In the genomic region with DNA sequence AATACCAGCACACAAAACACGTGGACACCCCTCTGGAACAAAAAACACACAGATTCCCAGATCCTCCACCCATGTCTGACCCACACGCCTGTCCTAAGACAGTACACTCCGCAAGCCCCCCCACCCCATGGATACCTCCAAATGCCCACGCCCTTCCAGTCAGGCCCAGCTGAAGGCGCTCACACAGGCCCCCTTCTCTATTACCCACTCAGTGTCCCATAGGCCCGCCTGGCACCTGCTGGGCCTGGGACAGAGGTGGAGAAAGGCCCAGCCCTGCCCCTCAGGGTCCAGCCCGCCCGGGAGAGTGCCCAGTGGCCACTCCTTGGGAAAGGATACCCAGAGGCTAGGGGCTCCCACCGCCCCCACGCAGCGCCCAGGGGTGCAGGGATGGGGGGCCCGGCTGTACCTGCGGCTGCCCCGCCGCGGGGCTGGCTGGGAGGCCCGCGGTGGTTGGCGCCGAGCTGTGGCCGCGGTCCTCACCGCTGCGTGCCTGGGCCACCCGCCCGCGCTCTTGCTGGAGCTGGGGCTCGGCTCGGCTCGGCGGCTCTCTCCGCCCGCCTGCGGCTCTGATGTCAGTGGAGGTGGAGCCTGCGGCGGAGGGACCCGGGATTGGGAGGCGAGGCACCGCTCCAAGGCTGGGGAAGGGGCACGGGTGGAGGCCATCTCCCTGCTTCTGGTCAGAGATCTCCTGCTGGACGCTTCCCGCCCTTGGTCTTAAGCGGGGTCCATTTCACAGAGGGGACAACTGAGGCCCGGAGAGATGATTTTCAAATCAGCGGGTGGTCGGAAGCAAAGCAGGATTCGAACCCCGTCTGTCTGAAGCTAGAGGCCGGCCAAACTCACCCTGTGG, we compare ENCODE assay signal across 8 cellular contexts. TPM values are rescaled to one million over a fixed set of nuclear protein-coding genes. Genes with fewer than 3 reads are reported as not detected.
DNase-seq lines count a peak whose midpoint lies in the region; ATAC-seq and TF ChIP-seq lines count a peak whose summit lies in the region.

A gene (minus strand): TSS at position 522 of the 850 bp plus-strand sequence. CDS start 2,198 bp downstream, outside the sequence.

- peak; percentile 98 for ATAC-seq in activated T-cell treated with anti-CD3 and anti-CD28 coated beads, Interleukin-2, amount 50 U/mL, for 72 hours (replicated peaks in 1 of 2)
- ATAC-seq in esophagus mucosa (peak; percentile 87), mucosa of descending colon (peak; percentile 96), GM18519 (IDR thresholded peaks at IDR 0.05; ENCODE audit: low FRiP score, unreplicated experiment) (no peak)

- peak within 1 kb of the TSS; percentile 78 to 88 for H3K4me3 Mint-ChIP-seq in activated T-cell treated with anti-CD3 and anti-CD28 coated beads, Interleukin-2, amount 50 U/mL, for 72 hours

- H3K9me3 ChIP-seq in HEK293 (ENCODE audit: control insufficient read depth, insufficient read depth, low read depth, low read length) (no peaks in the 10 kb centered on the region), mucosa of descending colon (no peaks in the 10 kb centered on the region)

- intact Hi-C loops in mucosa of descending colon (cut with DNase I, micrococcal nuclease), result no loop called here

- H3K4me1 Mint-ChIP-seq in activated T-cell treated with anti-CD3 and anti-CD28 coated beads, Interleukin-2, amount 50 U/mL, for 72 hours (ENCODE audit: low read depth), result peaks cover 49% of the 10 kb centered on the region

- POLR2A ChIA-PET in HEK293 (lab: Yijun Ruan, JAX), result interaction anchor here (0.5 to 2.6 kb wide), 11 partner anchors 9 to 383 kb away, joined by 3 to 18 read pairs (median 4); a partner anchor contains a TSS

- H3K27me3 Mint-ChIP-seq in activated T-cell treated with anti-CD3 and anti-CD28 coated beads, Interleukin-2, amount 50 U/mL, for 72 hours (ENCODE audit: low read depth), result no peaks in the 10 kb centered on the region

- H3K27ac Mint-ChIP-seq in activated T-cell treated with anti-CD3 and anti-CD28 coated beads, Interleukin-2, amount 50 U/mL, for 72 hours, result peak within 1 kb of the TSS; percentile 30

- peaks cover 0 to 24% of the 10 kb centered on the region in 2 experiments; a peak in 1 of 3 replicates for H3K36me3 ChIP-seq in HEK293 (ENCODE audit: control insufficient read depth in 2 of 2, insufficient read depth in 1 of 2, low read length in 2 of 2)
- peaks cover 3% of the 10 kb centered on the region for H3K36me3 ChIP-seq in mucosa of descending colon (ENCODE audit: low read depth)

- H3K4me3 ChIP-seq in HEK293 (ENCODE audit: low read depth, low read length) (peak within 1 kb of the TSS; percentile 67), mucosa of descending colon (peak within 1 kb of the TSS; percentile 34)

- H3K27ac ChIP-seq in HEK293 (ENCODE audit: extremely low read depth, low read depth, low read length), result peak within 1 kb of the TSS; percentile 76; the same call in 1 of the 2 replicates

- TF ChIP-seq CTCF in HEK293 (tag by site-specific recombination; IDR thresholded peaks at IDR 0.05) (no peak), mucosa of descending colon (IDR thresholded peaks at IDR 0.05) (no peak)

- CTCF ChIA-PET in HEK293 (lab: Yijun Ruan, JAX), result interaction anchor here (0.6 to 0.7 kb wide), 2 partner anchors 9 to 43 kb away, joined by 3 to 4 read pairs; no protein-coding TSS in a partner anchor

- peaks cover 4 to 8% of the 10 kb centered on the region in 2 donors for H3K36me3 Mint-ChIP-seq in activated T-cell treated with anti-CD3 and anti-CD28 coated beads, Interleukin-2, amount 50 U/mL, for 72 hours (ENCODE audit: insufficient read depth in 2 of 2)

- H3K9me3 Mint-ChIP-seq in activated T-cell treated with anti-CD3 and anti-CD28 coated beads, Interleukin-2, amount 50 U/mL, for 72 hours, result no peaks in the 10 kb centered on the region

- peak; percentile 1 for DNase-seq in DMS53 treated with DMSO at 0.1 percent for 48 hours (lab: John Stamatoyannopoulos, UW; ENCODE audit: unreplicated experiment)
- peak; percentile 52 for DNase-seq in NCI-H774 (lab: John Stamatoyannopoulos, UW)
- DNase-seq in activated T-cell treated with anti-CD3 and anti-CD28 coated beads, Interleukin-2, amount 50 U/mL, for 72 hours, result peak; percentile 80 to 87
- DNase-seq in mucosa of descending colon, result peak; percentile 82 to 88 (median 84)
- peak in 5 of 6 experiments; percentile 4 to 39 (median 23) for DNase-seq in stimulated activated naive CD4-positive, alpha-beta T cell (lab: John Stamatoyannopoulos, UW)

- H3K4me1 ChIP-seq in HEK293 (ENCODE audit: control insufficient read depth, insufficient read depth, low read length) (peaks cover 9% of the 10 kb centered on the region), mucosa of descending colon (ENCODE audit: low read depth) (peaks cover 15% of the 10 kb centered on the region)

TF ChIP-seq in HEK293, 187 proteins besides CTCF, POLR2A, EP300 and RAD21 (continues in another document):
- TF ChIP-seq, protein P1, sequence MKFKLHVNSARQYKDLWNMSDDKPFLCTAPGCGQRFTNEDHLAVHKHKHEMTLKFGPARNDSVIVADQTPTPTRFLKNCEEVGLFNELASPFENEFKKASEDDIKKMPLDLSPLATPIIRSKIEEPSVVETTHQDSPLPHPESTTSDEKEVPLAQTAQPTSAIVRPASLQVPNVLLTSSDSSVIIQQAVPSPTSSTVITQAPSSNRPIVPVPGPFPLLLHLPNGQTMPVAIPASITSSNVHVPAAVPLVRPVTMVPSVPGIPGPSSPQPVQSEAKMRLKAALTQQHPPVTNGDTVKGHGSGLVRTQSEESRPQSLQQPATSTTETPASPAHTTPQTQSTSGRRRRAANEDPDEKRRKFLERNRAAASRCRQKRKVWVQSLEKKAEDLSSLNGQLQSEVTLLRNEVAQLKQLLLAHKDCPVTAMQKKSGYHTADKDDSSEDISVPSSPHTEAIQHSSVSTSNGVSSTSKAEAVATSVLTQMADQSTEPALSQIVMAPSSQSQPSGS (tag by site-specific recombination; IDR thresholded peaks at IDR 0.05; ENCODE audit: low read depth), result no peak
- TF ChIP-seq, protein P2, sequence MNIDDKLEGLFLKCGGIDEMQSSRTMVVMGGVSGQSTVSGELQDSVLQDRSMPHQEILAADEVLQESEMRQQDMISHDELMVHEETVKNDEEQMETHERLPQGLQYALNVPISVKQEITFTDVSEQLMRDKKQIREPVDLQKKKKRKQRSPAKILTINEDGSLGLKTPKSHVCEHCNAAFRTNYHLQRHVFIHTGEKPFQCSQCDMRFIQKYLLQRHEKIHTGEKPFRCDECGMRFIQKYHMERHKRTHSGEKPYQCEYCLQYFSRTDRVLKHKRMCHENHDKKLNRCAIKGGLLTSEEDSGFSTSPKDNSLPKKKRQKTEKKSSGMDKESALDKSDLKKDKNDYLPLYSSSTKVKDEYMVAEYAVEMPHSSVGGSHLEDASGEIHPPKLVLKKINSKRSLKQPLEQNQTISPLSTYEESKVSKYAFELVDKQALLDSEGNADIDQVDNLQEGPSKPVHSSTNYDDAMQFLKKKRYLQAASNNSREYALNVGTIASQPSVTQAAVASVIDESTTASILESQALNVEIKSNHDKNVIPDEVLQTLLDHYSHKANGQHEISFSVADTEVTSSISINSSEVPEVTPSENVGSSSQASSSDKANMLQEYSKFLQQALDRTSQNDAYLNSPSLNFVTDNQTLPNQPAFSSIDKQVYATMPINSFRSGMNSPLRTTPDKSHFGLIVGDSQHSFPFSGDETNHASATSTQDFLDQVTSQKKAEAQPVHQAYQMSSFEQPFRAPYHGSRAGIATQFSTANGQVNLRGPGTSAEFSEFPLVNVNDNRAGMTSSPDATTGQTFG (tag by site-specific recombination; IDR thresholded peaks at IDR 0.05; ENCODE audit: borderline replicate concordance), result no peak
- TF ChIP-seq ZNF302 (tag by site-specific recombination; IDR thresholded peaks at IDR 0.05; ENCODE audit: low read depth) (no peak), HOXC10 (CRISPR knock-in tag; IDR thresholded peaks at IDR 0.05) (no peak), MYNN (tag by site-specific recombination; IDR thresholded peaks at IDR 0.05; ENCODE audit: borderline replicate concordance) (no peak), ZNF146 (tag by site-specific recombination; IDR thresholded peaks at IDR 0.05) (no peak), SP7 (tag by site-specific recombination; IDR thresholded peaks at IDR 0.05) (0 out of 2 replicates have a peak, but pooled peaks have one; percentile 31), ZNF157 (tag by site-specific recombination; IDR thresholded peaks at IDR 0.05) (no peak)
- TF ChIP-seq, protein P3, sequence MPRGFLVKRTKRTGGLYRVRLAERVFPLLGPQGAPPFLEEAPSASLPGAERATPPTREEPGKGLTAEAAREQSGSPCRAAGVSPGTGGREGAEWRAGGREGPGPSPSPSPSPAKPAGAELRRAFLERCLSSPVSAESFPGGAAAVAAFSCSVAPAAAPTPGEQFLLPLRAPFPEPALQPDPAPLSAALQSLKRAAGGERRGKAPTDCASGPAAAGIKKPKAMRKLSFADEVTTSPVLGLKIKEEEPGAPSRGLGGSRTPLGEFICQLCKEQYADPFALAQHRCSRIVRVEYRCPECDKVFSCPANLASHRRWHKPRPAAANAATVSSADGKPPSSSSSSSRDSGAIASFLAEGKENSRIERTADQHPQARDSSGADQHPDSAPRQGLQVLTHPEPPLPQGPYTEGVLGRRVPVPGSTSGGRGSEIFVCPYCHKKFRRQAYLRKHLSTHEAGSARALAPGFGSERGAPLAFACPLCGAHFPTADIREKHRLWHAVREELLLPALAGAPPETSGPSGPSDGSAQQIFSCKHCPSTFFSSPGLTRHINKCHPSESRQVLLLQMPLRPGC (tag by site-specific recombination; IDR thresholded peaks at IDR 0.05), result no peak
- TF ChIP-seq, protein P4, sequence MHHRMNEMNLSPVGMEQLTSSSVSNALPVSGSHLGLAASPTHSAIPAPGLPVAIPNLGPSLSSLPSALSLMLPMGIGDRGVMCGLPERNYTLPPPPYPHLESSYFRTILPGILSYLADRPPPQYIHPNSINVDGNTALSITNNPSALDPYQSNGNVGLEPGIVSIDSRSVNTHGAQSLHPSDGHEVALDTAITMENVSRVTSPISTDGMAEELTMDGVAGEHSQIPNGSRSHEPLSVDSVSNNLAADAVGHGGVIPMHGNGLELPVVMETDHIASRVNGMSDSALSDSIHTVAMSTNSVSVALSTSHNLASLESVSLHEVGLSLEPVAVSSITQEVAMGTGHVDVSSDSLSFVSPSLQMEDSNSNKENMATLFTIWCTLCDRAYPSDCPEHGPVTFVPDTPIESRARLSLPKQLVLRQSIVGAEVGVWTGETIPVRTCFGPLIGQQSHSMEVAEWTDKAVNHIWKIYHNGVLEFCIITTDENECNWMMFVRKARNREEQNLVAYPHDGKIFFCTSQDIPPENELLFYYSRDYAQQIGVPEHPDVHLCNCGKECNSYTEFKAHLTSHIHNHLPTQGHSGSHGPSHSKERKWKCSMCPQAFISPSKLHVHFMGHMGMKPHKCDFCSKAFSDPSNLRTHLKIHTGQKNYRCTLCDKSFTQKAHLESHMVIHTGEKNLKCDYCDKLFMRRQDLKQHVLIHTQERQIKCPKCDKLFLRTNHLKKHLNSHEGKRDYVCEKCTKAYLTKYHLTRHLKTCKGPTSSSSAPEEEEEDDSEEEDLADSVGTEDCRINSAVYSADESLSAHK (tag by site-specific recombination; IDR thresholded peaks at IDR 0.05), result no peak; the same call in 1 of the 2 replicates

RNA-seq across cellular contexts. Expression of the gene that starts here (rescaled TPM):
- 10 to 100 TPM; 38.6 to 47.4 TPM for total RNA-seq in activated T-cell treated with anti-CD3 and anti-CD28 coated beads, Interleukin-2, amount 50 U/mL, for 72 hours
- total RNA-seq in esophagus mucosa, result 2.6 TPM
- 10 to 100 TPM in 2 of 3 donors, 1 to 10 TPM in 1; 5.7 to 35.8 (median 10.1) TPM for total RNA-seq in mucosa of descending colon

Comparison
In these comparisons a context has a peak if more than half of its experiments do, and no peak if none do; other contexts are left out.
1. DNase-seq: peak in every context shown above with its lines; median percentile 84 in mucosa of descending colon; 84 in activated T-cell treated with anti-CD3 and anti-CD28 coated beads, Interleukin-2, amount 50 U/mL, for 72 hours; 52 in NCI-H774; 23 in stimulated activated naive CD4-positive, alpha-beta T cell; 1 in DMS53 treated with DMSO at 0.1 percent for 48 hours.